1 cellular context compared by ENCODE assay signal in the genomic region with DNA sequence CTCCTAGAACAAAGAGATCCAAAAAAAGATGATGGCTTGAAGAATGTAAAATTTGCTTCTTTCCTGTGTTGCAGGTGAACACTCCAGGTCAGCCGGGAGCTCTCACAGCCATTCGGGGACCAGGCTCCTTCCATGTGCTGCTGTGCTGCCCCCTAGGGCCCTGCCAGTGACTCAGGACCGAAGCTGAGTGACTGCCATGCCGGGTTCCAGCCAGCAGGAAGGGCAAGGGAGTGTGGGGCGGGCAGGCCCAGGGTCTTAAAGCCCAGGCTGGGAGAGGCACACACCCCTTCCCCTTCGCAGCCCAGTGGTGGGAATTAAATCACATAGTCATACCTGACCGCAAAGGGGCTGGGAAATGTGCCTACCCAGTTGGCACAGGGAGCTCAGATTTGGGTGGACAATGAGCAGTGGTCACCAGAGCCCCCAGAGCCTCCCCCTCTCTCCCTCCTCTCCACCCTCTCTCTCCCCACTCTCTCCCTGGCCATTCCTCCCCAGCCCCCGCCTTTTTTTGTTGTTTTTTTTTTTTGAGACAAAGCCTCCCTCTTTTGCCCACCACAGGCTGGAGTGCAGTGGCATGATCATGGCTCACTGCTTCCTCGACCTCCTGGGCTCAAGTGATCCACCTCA.
TF ChIP-seq lines count a peak whose summit lies in the region.

No MANE protein-coding gene starts in this region.

TF ChIP-seq in K562, 482 proteins besides CTCF, POLR2A, EP300 and RAD21 (continued from another document):
- TF ChIP-seq, protein P1, sequence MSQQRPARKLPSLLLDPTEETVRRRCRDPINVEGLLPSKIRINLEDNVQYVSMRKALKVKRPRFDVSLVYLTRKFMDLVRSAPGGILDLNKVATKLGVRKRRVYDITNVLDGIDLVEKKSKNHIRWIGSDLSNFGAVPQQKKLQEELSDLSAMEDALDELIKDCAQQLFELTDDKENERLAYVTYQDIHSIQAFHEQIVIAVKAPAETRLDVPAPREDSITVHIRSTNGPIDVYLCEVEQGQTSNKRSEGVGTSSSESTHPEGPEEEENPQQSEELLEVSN (IDR thresholded peaks at IDR 0.05; ENCODE audit: borderline replicate concordance in 1 of 2, extremely low read depth in 1 of 2, insufficient read depth in 1 of 2, insufficient read length in 1 of 2, low read depth in 1 of 2, low read length in 1 of 2, poor library complexity in 1 of 2, severe bottlenecking in 1 of 2): peak in 1 of 2 experiments; percentile 65
- TF ChIP-seq TRIM25 (IDR thresholded peaks at IDR 0.05; ENCODE audit: borderline replicate concordance) (no peak), YY1 (IDR thresholded peaks at IDR 0.05; ENCODE audit: borderline replicate concordance in 1 of 3, control insufficient read depth in 1 of 3, extremely low read depth in 1 of 3, insufficient read depth in 3 of 3, insufficient read length in 1 of 3, insufficient replicate concordance in 2 of 3, low read depth in 1 of 3, low read length in 2 of 3) (peak in 2 of 3 experiments; percentile 51 to 56), SMAD3 (CRISPR knock-in tag; conservative IDR thresholded peaks at IDR 0.05) (no peak), TEAD1 (CRISPR knock-in tag; IDR thresholded peaks at IDR 0.05) (peak in 1 of 2 experiments; percentile 52; a peak in 1 of 4 replicates), MYC (IDR thresholded peaks at IDR 0.05; ENCODE audit: low read depth, low read length) (peak; percentile 95), MYC (CRISPR knock-in tag; IDR thresholded peaks at IDR 0.05; ENCODE audit: borderline replicate concordance, low read depth) (no peak), JUND (IDR thresholded peaks at IDR 0.05; ENCODE audit: borderline replicate concordance, low read depth, low read length) (peak; percentile 52; the same call in 1 of the 2 replicates), JUND (tag; IDR thresholded peaks at IDR 0.05; ENCODE audit: borderline replicate concordance, low read depth, low read length) (no peak; the same call in 2 of the 3 replicates), GTF2B (IDR thresholded peaks at IDR 0.05; ENCODE audit: extremely low read depth, insufficient read length) (no peak), ZNF174 (CRISPR knock-in tag; IDR thresholded peaks at IDR 0.05) (no peak)
